In genomic region chr22:43897751-43898261, GRCh38 we compare ENCODE assay signal across 13 cellular contexts. TPM values are rescaled to one million over a fixed set of nuclear protein-coding genes. Genes with fewer than 3 reads are reported as not detected.
DNase-seq lines count a peak whose midpoint lies in the region; ATAC-seq, FAIRE-seq and TF ChIP-seq lines count a peak whose summit lies in the region.
"Had no signal": no experiment of that assay in that cellular context is flagged by ENCODE, and none has a peak within 500 bp of the region (broad histone marks: within the 10 kb centered on the region; RNA-seq: fewer than 3 reads in every experiment).

No MANE protein-coding gene starts in this region.

- FAIRE-seq in H54 (lab: Jason Lieb, UNC) = peak; percentile 77
- FAIRE-seq: GM12878, pancreas had no signal

- no peak for TF ChIP-seq CTCF in coronary artery (IDR thresholded peaks at IDR 0.05)

- H3K4me3 ChIP-seq in Karpas-422 (ENCODE audit: low read length) = no peak overlapping the region
- H3K4me3 ChIP-seq in coronary artery = no peak overlapping the region
- H3K4me3 ChIP-seq: GM12878, pancreas, upper lobe of left lung had no signal

- peak; percentile 44 for DNase-seq in AG08395 (ENCODE audit: low spot score)
- peak; percentile 72 for DNase-seq in H54 (ENCODE audit: insufficient read length, low spot score)
- peak; percentile 38 for DNase-seq in amniotic stem cell (lab: John Stamatoyannopoulos, UW)
- DNase-seq in left lobe of liver (ENCODE audit: low spot score) = peak; percentile 89
- DNase-seq in Karpas-422 = no peak
- no peak for DNase-seq in NCI-H1417 (lab: John Stamatoyannopoulos, UW)
- no peak for DNase-seq in coronary artery (ENCODE audit: low spot score)
- DNase-seq: NCI-H1105, upper lobe of left lung had no signal

- no peak overlapping the region for H2AFZ ChIP-seq in Karpas-422 (ENCODE audit: low read length)

- no peaks in the 10 kb centered on the region for H3K4me1 ChIP-seq in Karpas-422 (ENCODE audit: low read length)
- H3K4me1 ChIP-seq: pancreas, upper lobe of left lung had no signal

- no peaks in the 10 kb centered on the region for H3K9me3 ChIP-seq in Karpas-422 (ENCODE audit: low read length)
- H3K9me3 ChIP-seq: pancreas, upper lobe of left lung had no signal

- H4K20me1 ChIP-seq in Karpas-422 (ENCODE audit: insufficient read depth, low read depth, low read length) = no peaks in the 10 kb centered on the region

- no peak overlapping the region for H3K9ac ChIP-seq in Karpas-422 (ENCODE audit: low read length)

- H3K4me2 ChIP-seq in Karpas-422 (ENCODE audit: low read depth, low read length, poor library complexity, severe bottlenecking) = no peak overlapping the region

- ATAC-seq in left lobe of liver (peak; percentile 80), GM19324 (IDR thresholded peaks at IDR 0.05; ENCODE audit: low FRiP score, unreplicated experiment) (no peak)
- ATAC-seq: GM12878 had no signal

- no peaks in the 10 kb centered on the region for H3K36me3 ChIP-seq in Karpas-422 (ENCODE audit: insufficient read depth, low read length)
- H3K36me3 ChIP-seq: pancreas, upper lobe of left lung had no signal

- H3K9me2 ChIP-seq in Karpas-422 (replicated peaks; ENCODE audit: insufficient read depth, low read length) = no peaks in the 10 kb centered on the region

- no peaks in the 10 kb centered on the region for H3K27me3 ChIP-seq in Karpas-422 (ENCODE audit: low read length)
- H3K27me3 ChIP-seq: pancreas, upper lobe of left lung had no signal

- H3K79me2 ChIP-seq in Karpas-422 (ENCODE audit: low read length) = no peaks in the 10 kb centered on the region

- no peak for TF ChIP-seq POLR2A in H54 (IDR thresholded peaks at IDR 0.05; ENCODE audit: low read depth, low read length)

- H3K27ac ChIP-seq in Karpas-422 (ENCODE audit: low read length) = no peak overlapping the region
- no peak overlapping the region for H3K27ac ChIP-seq in coronary artery
- H3K27ac ChIP-seq: HL-60, pancreas, upper lobe of left lung had no signal

RNA-seq across cellular contexts. Expression of gene PNPLA5, which starts 6.0 kb away (rescaled TPM):
- total RNA-seq in left lobe of liver = not detected
- not detected in 2 replicates for total RNA-seq in Karpas-422 (2014; rRNA removed; shearing (Covaris generic); ENCODE audit: low replicate concordance)
- total RNA-seq: GM12878, pancreas, upper lobe of left lung had no signal

RNA-seq across cellular contexts. Expression of gene PNPLA3, which starts 25.8 kb away (rescaled TPM):
- total RNA-seq in left lobe of liver = 72.1 TPM
- total RNA-seq in Karpas-422 (2014; rRNA removed; shearing (Covaris generic); ENCODE audit: low replicate concordance) = not detected in 2 replicates
- total RNA-seq: GM12878 had no signal

RNA-seq across cellular contexts. Expression of gene SULT4A1, which starts 35.5 kb away (rescaled TPM):
- not detected for total RNA-seq in left lobe of liver
- total RNA-seq in Karpas-422 (2014; rRNA removed; shearing (Covaris generic); ENCODE audit: low replicate concordance) = not detected in 2 replicates
- total RNA-seq: GM12878, upper lobe of left lung had no signal

RNA-seq across cellular contexts. Expression of gene SAMM50, which starts 57.4 kb away (rescaled TPM):
- total RNA-seq in left lobe of liver = 23.6 TPM
- total RNA-seq in Karpas-422 (2014; rRNA removed; shearing (Covaris generic); ENCODE audit: low replicate concordance) = 37.3 and 42.9 TPM in 2 replicates

Comparison
In these comparisons a context has a peak if more than half of its experiments do, and no peak if none do; other contexts are left out.
1. DNase-seq: peak in AG08395 (single experiment), H54 (single experiment), amniotic stem cell (single experiment) and left lobe of liver (single experiment); none in Karpas-422 (single experiment), NCI-H1417 (0 of 3) and coronary artery (single experiment).
2. RNA of gene PNPLA3, which starts 25.8 kb away (total RNA-seq): 72.1 TPM in left lobe of liver (single experiment); not detected in Karpas-422; every median in the first group is over 10 times any median in the second.